Comparison of ENCODE assay signal across 1 cellular context in genomic region chr14:100703574-100704220, GRCh38.
TF ChIP-seq lines count a peak whose summit lies in the region.

No MANE protein-coding gene starts in this region.

TF ChIP-seq in K562, 482 proteins besides CTCF, POLR2A, EP300 and RAD21:
- TF ChIP-seq MITF (IDR thresholded peaks at IDR 0.05) (no peak), CREB5 (CRISPR knock-in tag; IDR thresholded peaks at IDR 0.05) (no peak), GATAD2A (IDR thresholded peaks at IDR 0.05) (no peak), GABPB2 (CRISPR knock-in tag; conservative IDR thresholded peaks at IDR 0.05) (no peak), GATAD2B (IDR thresholded peaks at IDR 0.05; ENCODE audit: borderline replicate concordance) (no peak), NFE2L1 (tag; IDR thresholded peaks at IDR 0.05; ENCODE audit: borderline replicate concordance, low read depth) (no peak), FOXA1 (IDR thresholded peaks at IDR 0.05; ENCODE audit: borderline replicate concordance) (no peak), ZNF146 (CRISPR knock-in tag; IDR thresholded peaks at IDR 0.05; ENCODE audit: unreplicated experiment) (no peak), CREB1 (IDR thresholded peaks at IDR 0.05) (no peak), CREB1 (CRISPR knock-in tag; IDR thresholded peaks at IDR 0.05) (no peak), STAT5A (IDR thresholded peaks at IDR 0.05; ENCODE audit: borderline replicate concordance, low read length) (no peak)
